ENCODE assay signal across 20 cellular contexts in the genomic region with DNA sequence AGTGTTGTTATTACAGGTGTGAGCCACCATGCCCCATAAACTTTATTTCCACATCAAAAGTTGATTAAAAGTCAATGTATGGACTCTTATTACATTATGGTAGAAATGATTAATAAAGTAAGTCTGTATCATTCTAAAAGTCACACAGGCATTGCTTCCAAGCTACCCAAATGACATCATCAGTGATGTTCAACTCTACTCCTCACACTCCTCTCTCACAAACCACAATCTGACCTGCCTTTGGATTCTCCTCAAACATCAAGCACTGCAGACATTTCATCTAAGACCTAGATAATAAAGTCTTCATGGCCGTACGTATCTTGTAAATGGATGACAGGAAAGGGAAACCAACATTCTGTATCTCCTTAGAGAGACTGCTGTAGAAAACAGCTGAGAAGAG.
DNase-seq lines count a peak whose midpoint lies in the region; ATAC-seq and TF ChIP-seq lines count a peak whose summit lies in the region.
"Had no signal": no experiment of that assay in that cellular context is flagged by ENCODE, and none has a peak within 500 bp of the region (broad histone marks: within the 10 kb centered on the region; RNA-seq: fewer than 3 reads in every experiment).

No MANE protein-coding gene starts in this region.

- no peak overlapping the region for H4K91ac ChIP-seq in IMR-90 (ENCODE audit: insufficient read depth, low read depth, low read length)

- H3K36me3 Mint-ChIP-seq in stimulated activated naive CD8-positive, alpha-beta T cell treated with anti-CD3 and anti-CD28 coated beads, Interleukin-15, Interleukin-2, amounts not matched to agents 100 ng/mL and 50 ng/mL, for 24 hours (ENCODE audit: low read depth) = peaks cover 72% of the 10 kb centered on the region

- no peaks in the 10 kb centered on the region for H4K20me1 ChIP-seq in IMR-90 (ENCODE audit: insufficient read depth, low read length)

- DNase-seq in stimulated activated naive CD8-positive, alpha-beta T cell treated with anti-CD3 and anti-CD28 coated beads, Interleukin-15, Interleukin-2, amounts not matched to agents 100 U/mL and 50 U/mL, for 24 hours = no peak
- DNase-seq in IMR-90 (peak; percentile 63), fibroblast of mammary gland (ENCODE audit: low read depth) (peak; percentile 20)
- DNase-seq: ACHN; BE2C; C1 segment of cervical spinal cord; CD4-positive, CD25-positive, alpha-beta regulatory T cell; CD8-positive, alpha-beta memory T cell; COR-L47; DMS 273 treated with DMSO at 0.1 percent for 48 hours; DMS53; DND-41; EL; GOT3; H7 had no signal

- TF ChIP-seq POLR2A in IMR-90 (IDR thresholded peaks at IDR 0.05; ENCODE audit: low read depth, low read length) = no peak

- no peaks in the 10 kb centered on the region for H3K27me3 Mint-ChIP-seq in stimulated activated naive CD8-positive, alpha-beta T cell treated with anti-CD3 and anti-CD28 coated beads, Interleukin-15, Interleukin-2, amounts not matched to agents 100 ng/mL and 50 ng/mL, for 24 hours
- H3K27me3 Mint-ChIP-seq: CD4-positive, CD25-positive, alpha-beta regulatory T cell; CD8-positive, alpha-beta memory T cell had no signal

- in situ Hi-C loops in IMR-90 (cut with MboI; ENCODE audit: low sequenced_read_pairs) = no loop called here

- BruUV-seq in IMR-90 (replicated peaks; lab: Mats Ljungman, UMichigan) = no TSS peak

- H3K4me1 ChIP-seq in IMR-90 (ENCODE audit: control insufficient read depth, insufficient read depth, low read length) = no peaks in the 10 kb centered on the region
- H3K4me1 ChIP-seq: BE2C had no signal

- POLR2A ChIA-PET in IMR-90 (lab: Charles Lee; ENCODE audit: unreplicated experiment) = no interaction called here

- no CpG with 5 or more reads among the region's 2 CpGs for WGBS in IMR-90 (ENCODE audit: extremely low coverage in 2 of 2, insufficient read length in 1 of 2), 2 experiments

- no peak for TF ChIP-seq CTCF in IMR-90 (conservative IDR thresholded peaks at IDR 0.05; ENCODE audit: low read depth, low read length)
- no peak for TF ChIP-seq CTCF in fibroblast of mammary gland (conservative IDR thresholded peaks at IDR 0.05; ENCODE audit: control insufficient read depth, insufficient read depth, low read depth, low read length)

- no peak overlapping the region for H2BK120ac ChIP-seq in IMR-90 (ENCODE audit: low read depth, low read length)

- no peak overlapping the region for H3K14ac ChIP-seq in IMR-90 (replicated peaks; ENCODE audit: low read depth, low read length)

- no peak overlapping the region for H2AK5ac ChIP-seq in IMR-90 (ENCODE audit: low read depth, low read length)

- H3K9ac ChIP-seq in IMR-90 (ENCODE audit: low read depth, low read length) = no peak overlapping the region

- H3K79me1 ChIP-seq in IMR-90 (ENCODE audit: low read depth in 1 of 2, low read length in 2 of 2) = peaks cover 14 to 40% of the 10 kb centered on the region in 2 experiments

- H3K56ac ChIP-seq in IMR-90 (ENCODE audit: extremely low read depth, insufficient read depth, low read length) = no peak overlapping the region

- no peaks in the 10 kb centered on the region for H3K9me1 ChIP-seq in IMR-90 (ENCODE audit: insufficient read depth, low read length)

- no peaks in the 10 kb centered on the region for H3K9me3 Mint-ChIP-seq in stimulated activated naive CD8-positive, alpha-beta T cell treated with anti-CD3 and anti-CD28 coated beads, Interleukin-15, Interleukin-2, amounts not matched to agents 100 ng/mL and 50 ng/mL, for 24 hours
- H3K9me3 Mint-ChIP-seq: CD4-positive, CD25-positive, alpha-beta regulatory T cell; CD8-positive, alpha-beta memory T cell had no signal

- H3K18ac ChIP-seq in IMR-90 (ENCODE audit: low read depth, low read length) = no peak overlapping the region

- H3K23ac ChIP-seq in IMR-90 (ENCODE audit: low read depth, low read length) = no peak overlapping the region

- no peaks in the 10 kb centered on the region for H3K27me3 ChIP-seq in IMR-90 (ENCODE audit: control insufficient read depth, insufficient read depth, low read length)
- H3K27me3 ChIP-seq: BE2C had no signal

- TF ChIP-seq RAD21 in IMR-90 (IDR thresholded peaks at IDR 0.05; ENCODE audit: low read length) = no peak

- no peak overlapping the region for H3K27ac ChIP-seq in IMR-90 (ENCODE audit: insufficient read depth, low read length)

- intact Hi-C loops in IMR-90 (cut with micrococcal nuclease) = loop anchor here (10.0 kb wide), 1 partner anchor 61 kb away; no protein-coding TSS in a partner anchor

- H3K4me3 Mint-ChIP-seq in stimulated activated naive CD8-positive, alpha-beta T cell treated with anti-CD3 and anti-CD28 coated beads, Interleukin-15, Interleukin-2, amounts not matched to agents 100 ng/mL and 50 ng/mL, for 24 hours = no peak overlapping the region
- H3K4me3 Mint-ChIP-seq: CD8-positive, alpha-beta memory T cell had no signal

- H3K4ac ChIP-seq in IMR-90 (ENCODE audit: low read depth, low read length) = no peak overlapping the region

- ATAC-seq in stimulated activated naive CD8-positive, alpha-beta T cell treated with anti-CD3 and anti-CD28 coated beads, Interleukin-15, Interleukin-2, amounts not matched to agents 100 U/mL and 50 U/mL, for 24 hours = no peak
- ATAC-seq in IMR-90 (ENCODE audit: low read depth) (no peak), GM19467 (IDR thresholded peaks at IDR 0.05; ENCODE audit: unreplicated experiment) (no peak), HG03039 (IDR thresholded peaks at IDR 0.05; ENCODE audit: unreplicated experiment) (no peak)
- ATAC-seq: GM12878, HCT116 had no signal

- H3K4me1 Mint-ChIP-seq in stimulated activated naive CD8-positive, alpha-beta T cell treated with anti-CD3 and anti-CD28 coated beads, Interleukin-15, Interleukin-2, amounts not matched to agents 100 ng/mL and 50 ng/mL, for 24 hours (ENCODE audit: low read depth) = peaks cover 18% of the 10 kb centered on the region

- no peak overlapping the region for H4K5ac ChIP-seq in IMR-90 (ENCODE audit: low read depth, low read length)

- peak overlapping the region; percentile 51 for H3K27ac Mint-ChIP-seq in stimulated activated naive CD8-positive, alpha-beta T cell treated with anti-CD3 and anti-CD28 coated beads, Interleukin-15, Interleukin-2, amounts not matched to agents 100 ng/mL and 50 ng/mL, for 24 hours

- dilution Hi-C loops in IMR-90 (cut with HindIII; ENCODE audit: low sequenced_read_pairs, unreplicated experiment) = no loop called here

- H2AFZ ChIP-seq in IMR-90 (replicated peaks; ENCODE audit: low read length, poor library complexity) = no peak overlapping the region

- H2BK5ac ChIP-seq in IMR-90 (ENCODE audit: low read depth, low read length, poor library complexity, severe bottlenecking) = no peak overlapping the region

- H3K4me2 ChIP-seq in IMR-90 (ENCODE audit: low read depth, low read length) = no peak overlapping the region

- H2BK15ac ChIP-seq in IMR-90 (ENCODE audit: low read depth, low read length) = no peak overlapping the region

- no peak overlapping the region for H2BK20ac ChIP-seq in IMR-90 (ENCODE audit: low read depth, low read length)

- CTCF ChIA-PET in IMR-90 (lab: Yijun Ruan, JAX) = no interaction called here

- peaks cover 29% of the 10 kb centered on the region for H3K36me3 ChIP-seq in IMR-90 (ENCODE audit: control insufficient read depth, insufficient read depth, low read length)

- H3K4me3 ChIP-seq in IMR-90 (ENCODE audit: insufficient read depth, low read depth, low read length) (no peak overlapping the region), fibroblast of mammary gland (ENCODE audit: control insufficient read depth, low read depth, low read length) (no peak overlapping the region)
- H3K4me3 ChIP-seq: GM12878 had no signal

- no peak overlapping the region for H4K8ac ChIP-seq in IMR-90 (ENCODE audit: low read depth in 2 of 2, low read length in 2 of 2)

- H2AK9ac ChIP-seq in IMR-90 (replicated peaks; ENCODE audit: low read depth, low read length, poor library complexity) = no peak overlapping the region

- H3K9me3 ChIP-seq in IMR-90 (ENCODE audit: control insufficient read depth, insufficient read depth, low read length) = no peaks in the 10 kb centered on the region
- H3K9me3 ChIP-seq: BE2C had no signal

TF ChIP-seq in IMR-90, 13 proteins besides CTCF, POLR2A, EP300 and RAD21:
- TF ChIP-seq RFX5 (IDR thresholded peaks at IDR 0.05; ENCODE audit: low read depth, low read length) (no peak), NFE2L2 (IDR thresholded peaks at IDR 0.05; ENCODE audit: low read depth, low read length) (no peak), BHLHE40 (IDR thresholded peaks at IDR 0.05; ENCODE audit: low read depth, low read length) (no peak), SMC3 (IDR thresholded peaks at IDR 0.05; ENCODE audit: low read depth, low read length) (no peak), ELK1 (IDR thresholded peaks at IDR 0.05; ENCODE audit: borderline replicate concordance, low read depth, low read length) (no peak), USF2 (IDR thresholded peaks at IDR 0.05; ENCODE audit: low read depth, low read length) (no peak), MAZ (IDR thresholded peaks at IDR 0.05; ENCODE audit: borderline replicate concordance, low read depth, low read length) (no peak), CEBPB (IDR thresholded peaks at IDR 0.05; ENCODE audit: low read depth, low read length) (no peak), RCOR1 (IDR thresholded peaks at IDR 0.05; ENCODE audit: insufficient replicate concordance, low read length) (no peak), MXI1 (IDR thresholded peaks at IDR 0.05; ENCODE audit: borderline replicate concordance, low read depth, low read length) (no peak), CHD1 (IDR thresholded peaks at IDR 0.05; ENCODE audit: low read depth, low read length) (no peak)
